Comparison of ENCODE assay signal across 14 cellular contexts in genomic region chr2:229170907-229171306, GRCh38.
"Had no signal": no experiment of that assay in that cellular context is flagged by ENCODE, and none has a peak within 500 bp of the region (broad histone marks: within the 10 kb centered on the region; RNA-seq: fewer than 3 reads in every experiment).

No MANE protein-coding gene starts in this region.

- ATAC-seq: activated T-helper 17 cell treated with anti-CD3 and anti-CD28 coated beads, Interleukin-2, amount 50 U/mL, for 72 hours; stimulated activated effector memory CD8-positive, alpha-beta T cell treated with anti-CD3 and anti-CD28 coated beads, Interleukin-12 subunit alpha, Interleukin-12 subunit beta, amount 100 ng/mL, for 72 hours; T-cell had no signal

- H3K4me2 ChIP-seq: neural progenitor cell had no signal

- H3K36me3 ChIP-seq: neural progenitor cell, ovary had no signal

- H3K9ac ChIP-seq: neural progenitor cell had no signal

- DNase-seq: activated CD4-positive, alpha-beta T cell treated with anti-CD3 and anti-CD28 coated beads, Interleukin-2, amount 50 U/mL, for 48 hours; activated CD4-positive, CD25-positive, alpha-beta regulatory T cell treated with anti-CD3 and anti-CD28 coated beads, Interleukin-2, amount 50 U/mL, for 72 hours; activated naive CD4-positive, alpha-beta T cell treated with Interleukin-2 at 50 U/mL for 16 hours; dermis blood vessel endothelial cell; kidney glomerular epithelial cell; naive B cell; ovary; T-cell; T-helper 9 cell had no signal

- H3K27ac ChIP-seq: epithelial cell of prostate, neural progenitor cell had no signal

- H2AFZ ChIP-seq: neural progenitor cell had no signal

- H3K27me3 ChIP-seq: neural progenitor cell, ovary had no signal

- H3K4me1 ChIP-seq: neural progenitor cell had no signal

- H3K4me3 ChIP-seq: lung, neural progenitor cell, ovary had no signal
